In the genomic region with DNA sequence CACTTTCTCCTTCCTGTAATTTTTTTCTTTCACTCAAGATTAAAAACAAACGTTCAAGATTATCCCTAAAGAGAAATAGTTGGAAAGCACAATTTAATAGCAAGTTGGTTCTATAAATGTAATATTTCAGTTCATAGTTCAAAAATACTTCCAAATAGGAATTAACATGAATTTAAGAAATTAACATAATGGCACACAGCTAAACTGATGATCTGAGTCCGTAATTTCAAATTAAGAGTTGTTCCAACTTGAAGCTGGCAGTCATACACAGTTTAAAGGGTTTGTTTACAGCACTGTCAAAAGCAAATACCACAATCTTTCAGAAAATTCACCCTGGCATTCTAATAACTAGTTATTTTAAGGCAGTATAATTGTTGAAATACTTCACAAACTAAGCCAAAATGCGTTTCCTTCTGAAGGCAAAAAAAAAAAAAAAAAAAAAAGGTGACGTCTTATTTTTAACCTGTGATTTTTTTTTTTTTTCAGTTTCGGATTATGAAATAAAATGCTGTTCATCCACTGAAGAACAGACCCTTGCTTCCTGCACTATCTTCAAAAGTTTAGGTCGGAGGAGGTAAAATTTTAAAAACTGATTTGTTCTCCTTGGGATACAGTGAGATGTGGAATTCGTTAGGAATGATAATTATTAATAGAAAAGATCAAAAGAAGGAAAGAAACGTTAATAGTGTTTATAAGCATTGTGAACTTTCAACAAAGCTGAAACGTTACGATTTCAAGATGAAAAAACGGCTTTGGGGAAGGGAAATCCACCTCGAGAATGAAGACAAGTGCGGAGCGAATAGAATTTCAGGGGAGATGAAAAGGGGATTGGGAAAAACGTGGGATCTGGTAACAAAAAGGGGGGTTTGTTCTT, we compare ENCODE assay signal across 8 cellular contexts. TPM values are rescaled to one million over a fixed set of nuclear protein-coding genes. Genes with fewer than 3 reads are reported as not detected.
DNase-seq lines count a peak whose midpoint lies in the region; ATAC-seq and TF ChIP-seq lines count a peak whose summit lies in the region.

No MANE protein-coding gene starts in this region.

- H3K27ac ChIP-seq in ACC112 (ENCODE audit: low read depth, low read length) (peak overlapping the region; percentile 97), HUES48 (ENCODE audit: low read depth, low read length) (peak overlapping the region; percentile 90), left lung (peak overlapping the region; percentile 98 to 99), thyroid gland (peak overlapping the region; percentile 98 to 99 (median 98))

- WGBS in thyroid gland, 2 donors: 1% methylated on average over 15 of the region's 15 CpGs

- H3K9me3 ChIP-seq in HUES48 (ENCODE audit: control insufficient read depth, insufficient read depth, low read length): no peaks in the 10 kb centered on the region
- H3K9me3 ChIP-seq in left lung: no peaks in the 10 kb centered on the region
- no peaks in the 10 kb centered on the region for H3K9me3 ChIP-seq in thyroid gland

- H2AFZ ChIP-seq in ACC112 (ENCODE audit: low read length, unreplicated experiment): no peak overlapping the region

- peak overlapping the region; percentile 70 for H3K9ac ChIP-seq in HUES48 (ENCODE audit: low read depth, low read length)

- H3K36me3 ChIP-seq in ACC112 (ENCODE audit: insufficient read depth, low read length): peaks cover 3% of the 10 kb centered on the region; the same call in 1 of the 2 replicates
- no peaks in the 10 kb centered on the region for H3K36me3 ChIP-seq in HUES48 (ENCODE audit: control insufficient read depth, insufficient read depth, low read length)
- H3K36me3 ChIP-seq in left lung: no peaks in the 10 kb centered on the region
- no peaks in the 10 kb centered on the region for H3K36me3 ChIP-seq in thyroid gland

- H3K79me2 ChIP-seq in ACC112 (ENCODE audit: control insufficient read depth, insufficient read depth, low read length, unreplicated experiment): peaks cover 60% of the 10 kb centered on the region

- peaks cover 36% of the 10 kb centered on the region for H3K4me1 ChIP-seq in ACC112 (ENCODE audit: control insufficient read depth, insufficient read depth, low read length, unreplicated experiment)
- H3K4me1 ChIP-seq in HUES48 (ENCODE audit: control insufficient read depth, insufficient read depth, low read length): peaks cover 13% of the 10 kb centered on the region; the same call in 1 of the 2 replicates
- peaks cover 13 to 60% of the 10 kb centered on the region in 2 donors for H3K4me1 ChIP-seq in left lung
- peaks cover 36 to 38% of the 10 kb centered on the region in 2 donors for H3K4me1 ChIP-seq in thyroid gland

- no peak for TF ChIP-seq POLR2A in thyroid gland (IDR thresholded peaks at IDR 0.05)

- peak overlapping the region; percentile 94 for H3K4me3 ChIP-seq in ACC112 (ENCODE audit: low read depth, low read length)
- peak overlapping the region; percentile 86 for H3K4me3 ChIP-seq in HUES48 (ENCODE audit: low read depth, low read length)
- peak overlapping the region; percentile 59 for H3K4me3 ChIP-seq in astrocyte of the spinal cord (ENCODE audit: low read depth, low read length)
- H3K4me3 ChIP-seq in left lung: peak overlapping the region; percentile 75 to 79
- H3K4me3 ChIP-seq in thyroid gland (replicated peaks in 1 of 3): peak overlapping the region; percentile 86 to 90 (median 87)

- no peaks in the 10 kb centered on the region for H3K27me3 ChIP-seq in ACC112 (ENCODE audit: insufficient read depth, low read length)
- no peaks in the 10 kb centered on the region for H3K27me3 ChIP-seq in HUES48 (ENCODE audit: control insufficient read depth, insufficient read depth, low read length)
- H3K27me3 ChIP-seq in left lung: no peaks in the 10 kb centered on the region
- H3K27me3 ChIP-seq in thyroid gland: no peaks in the 10 kb centered on the region

- TF ChIP-seq CTCF in astrocyte of the spinal cord (IDR thresholded peaks at IDR 0.05; ENCODE audit: low read depth, low read length) (no peak), left lung (IDR thresholded peaks at IDR 0.05) (no peak), thyroid gland (IDR thresholded peaks at IDR 0.05) (no peak)

- DNase-seq in astrocyte of the spinal cord (ENCODE audit: low read depth, low spot score) (peak; percentile 38), left lung (no peak), thyroid gland (no peak)

- ATAC-seq in left lung: no peak
- ATAC-seq in HG03469 (IDR thresholded peaks at IDR 0.05; ENCODE audit: unreplicated experiment): no peak
- ATAC-seq in HG03460 (IDR thresholded peaks at IDR 0.05; ENCODE audit: unreplicated experiment): no peak
- ATAC-seq in HG02588 (IDR thresholded peaks at IDR 0.05; ENCODE audit: unreplicated experiment): no peak

- in situ Hi-C loops in astrocyte of the spinal cord (cut with HindIII; ENCODE audit: low sequenced_read_pairs): no loop called here

- intact Hi-C loops in left lung (cut with DNase I): loop anchor here in 1 of 2 donors (10.0 kb wide), 1 partner anchor 91 kb away; no protein-coding TSS in a partner anchor
- intact Hi-C loops in thyroid gland (cut with DNase I): no loop called here

RNA-seq across cellular contexts. Expression of gene IL6ST, which starts 0.9 kb away (rescaled TPM):
- total RNA-seq in left lung (100 to 1,000 TPM; 309 to 464 TPM), thyroid gland (100 to 1,000 TPM; 280 to 550 (median 359) TPM)
